ENCODE assay signal across 18 cellular contexts in the genomic region with DNA sequence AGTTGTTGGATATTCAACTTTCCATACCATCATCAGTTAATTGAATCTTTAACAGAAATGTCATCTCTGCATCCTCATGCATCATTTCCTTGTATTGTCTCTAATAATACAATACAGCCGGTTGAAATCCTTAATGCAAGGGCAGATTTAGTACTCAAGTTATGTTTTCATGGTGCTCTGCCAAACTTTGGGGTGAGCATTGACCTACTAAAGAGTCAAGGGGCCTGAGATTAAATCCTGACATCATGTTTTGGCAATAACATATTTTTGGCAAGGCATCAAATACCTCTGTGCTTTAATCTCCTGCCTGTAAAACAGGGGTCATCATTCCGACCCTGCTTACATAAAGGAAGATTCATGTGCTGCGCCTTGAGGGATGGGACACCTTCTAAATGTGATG.
"Had no signal": no experiment of that assay in that cellular context is flagged by ENCODE, and none has a peak within 500 bp of the region (broad histone marks: within the 10 kb centered on the region; RNA-seq: fewer than 3 reads in every experiment).

No MANE protein-coding gene starts in this region.

- ATAC-seq: left lung; naive thymus-derived CD4-positive, alpha-beta T cell had no signal

- H3K9me3 ChIP-seq: left lung, neutrophil, psoas muscle, suprapubic skin, thyroid gland had no signal

- H3K4me1 ChIP-seq: left lung, suprapubic skin, thyroid gland had no signal

- DNase-seq: effector CD4-positive, alpha-beta T cell; endodermal cell; foreskin fibroblast; head of caudate nucleus; hypothalamus; islet precursor cell; left lung; mesendoderm; naive thymus-derived CD4-positive, alpha-beta T cell; psoas muscle; right cardiac atrium; small intestine; stimulated activated CD4-positive, alpha-beta T cell treated with anti-CD3 and anti-CD28 coated beads, Interleukin-12 subunit alpha, Interleukin-12 subunit beta, amount 100 ng/mL, for 4 hours; stimulated activated naive CD4-positive, alpha-beta T cell treated with Interleukin-2 at 50 U/mL for 16 hours; thyroid gland had no signal

- H3K36me3 ChIP-seq: left lung, neutrophil, suprapubic skin, thyroid gland had no signal

- H3K4me3 ChIP-seq: left lung, lung, psoas muscle, suprapubic skin, thyroid gland had no signal

- H3K27me3 ChIP-seq: left lung, neutrophil, suprapubic skin, thyroid gland had no signal

- H3K27ac ChIP-seq: left lung, neutrophil, psoas muscle, suprapubic skin, thyroid gland had no signal
